In the genomic region with DNA sequence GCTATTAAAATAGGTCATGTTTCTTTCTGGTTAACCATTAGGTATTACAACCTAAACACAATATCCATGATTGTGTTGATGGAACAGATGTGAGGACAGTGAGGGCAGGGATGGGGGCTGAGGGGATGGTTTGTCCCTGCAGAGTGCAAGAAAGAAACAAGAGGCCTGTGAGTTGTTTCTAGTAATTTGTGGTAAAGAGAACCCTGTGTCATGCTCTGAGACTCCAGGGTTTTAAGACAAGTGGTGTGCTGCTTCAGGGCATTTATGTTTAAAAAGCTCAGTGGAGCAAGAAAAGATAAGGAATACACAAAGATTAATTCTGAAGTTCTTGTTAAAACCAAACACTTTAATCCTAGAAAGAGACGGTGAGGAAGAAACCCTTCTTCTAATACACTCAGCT, we compare ENCODE assay signal across 14 cellular contexts.
DNase-seq lines count a peak whose midpoint lies in the region; ATAC-seq and TF ChIP-seq lines count a peak whose summit lies in the region.
"Had no signal": no experiment of that assay in that cellular context is flagged by ENCODE, and none has a peak within 500 bp of the region (broad histone marks: within the 10 kb centered on the region; RNA-seq: fewer than 3 reads in every experiment).

No MANE protein-coding gene starts in this region.

- H3K27ac ChIP-seq in RWPE2 (ENCODE audit: poor library complexity, severe bottlenecking), result peak overlapping the region; percentile 72

- no peaks in the 10 kb centered on the region for H3K9me3 ChIP-seq in RWPE2 (ENCODE audit: severe bottlenecking)

- no peaks in the 10 kb centered on the region for H3K36me3 ChIP-seq in RWPE2 (ENCODE audit: low read depth)

- no peak for ATAC-seq in RWPE2 (ENCODE audit: low read depth)
- ATAC-seq in GM19324 (IDR thresholded peaks at IDR 0.05; ENCODE audit: low FRiP score, unreplicated experiment), result no peak
- ATAC-seq: CD8-positive, alpha-beta T cell had no signal

- no peaks in the 10 kb centered on the region for H3K27me3 ChIP-seq in RWPE2 (ENCODE audit: insufficient read depth, poor library complexity, severe bottlenecking)

- peak; percentile 48 for DNase-seq in EL
- no peak for DNase-seq in RWPE2 (ENCODE audit: low spot score)
- DNase-seq in glomerular visceral epithelial cell (ENCODE audit: extremely low spot score), result peak; percentile 61
- DNase-seq in renal cortical epithelial cell (ENCODE audit: low read depth), result peak; percentile 73
- DNase-seq in SW 1271 (lab: John Stamatoyannopoulos, UW), result no peak
- DNase-seq in AML-193 (lab: John Stamatoyannopoulos, UW), result no peak
- DNase-seq in pons (ENCODE audit: low spot score), result no peak
- DNase-seq: activated CD4-positive, alpha-beta T cell treated with anti-CD3 and anti-CD28 coated beads for 48 hours; activated T-cell treated with anti-CD3 and anti-CD28 coated beads, Interleukin-2, amount 50 U/mL, for 48 hours; CD8-positive, alpha-beta T cell; naive B cell; NCI-H1048; NCI-H446 treated with DMSO at 0.1 percent for 48 hours had no signal

- H3K4me3 ChIP-seq in RWPE2 (ENCODE audit: severe bottlenecking), result no peak overlapping the region

- peaks cover 40% of the 10 kb centered on the region for H3K4me1 ChIP-seq in RWPE2 (ENCODE audit: insufficient read depth, poor library complexity, severe bottlenecking)

- TF ChIP-seq CTCF in RWPE2 (IDR thresholded peaks at IDR 0.05; ENCODE audit: poor library complexity, severe bottlenecking), result no peak

Comparison
In these comparisons a context has a peak if more than half of its experiments do, and no peak if none do; other contexts are left out.
1. DNase-seq: peak in EL (single experiment), glomerular visceral epithelial cell (single experiment) and renal cortical epithelial cell (single experiment); none in RWPE2 (single experiment), SW 1271 (0 of 2), AML-193 (0 of 2) and pons (single experiment).